8 cellular contexts compared by ENCODE assay signal in genomic region chr11:3841426-3842304, GRCh38. TPM values are rescaled to one million over a fixed set of nuclear protein-coding genes. Genes with fewer than 3 reads are reported as not detected.
A peak's percentile ranks its signal among the peaks of the same experiment; 100 is the strongest.
DNase-seq lines count a peak whose midpoint lies in the region; ATAC-seq and TF ChIP-seq lines count a peak whose summit lies in the region.

No MANE protein-coding gene starts in this region.

- H3K9me3 Mint-ChIP-seq in CD4-positive, CD25-positive, alpha-beta regulatory T cell = peaks cover 0 to 4% (median 0%) of the 10 kb centered on the region in 7 donors

- peak; percentile 81 to 83 for ATAC-seq in CD4-positive, CD25-positive, alpha-beta regulatory T cell (ENCODE audit: low read depth in 2 of 2)
- ATAC-seq in GM19043 (IDR thresholded peaks at IDR 0.05; ENCODE audit: low read depth, unreplicated experiment) (peak; percentile 48), HG03280 (IDR thresholded peaks at IDR 0.05; ENCODE audit: unreplicated experiment) (peak; percentile 51), right lobe of liver (peak; percentile 77 to 82 (median 80))

- peak overlapping the region; percentile 94 to 99 (median 98) for H3K27ac Mint-ChIP-seq in CD4-positive, CD25-positive, alpha-beta regulatory T cell

- H3K27me3 Mint-ChIP-seq in CD4-positive, CD25-positive, alpha-beta regulatory T cell = peaks cover 13% of the 10 kb centered on the region

- DNase-seq in CD4-positive, CD25-positive, alpha-beta regulatory T cell = peak; percentile 93 to 96 (median 96)
- DNase-seq in NCI-H345 treated with DMSO at 0.1 percent for 48 hours (lab: John Stamatoyannopoulos, UW; ENCODE audit: unreplicated experiment) = peak; percentile 76
- DNase-seq in activated CD4-positive, CD25-positive, alpha-beta regulatory T cell treated with anti-CD3 and anti-CD28 coated beads, Interleukin-2, amount 50 U/mL, for 16 hours (ENCODE audit: low read depth, low spot score) = peak; percentile 86
- DNase-seq in dermis blood vessel endothelial cell = peak; percentile 92
- peak; percentile 87 to 88 (median 88) for DNase-seq in right lobe of liver
- DNase-seq in stimulated activated CD8-positive, alpha-beta memory T cell treated with anti-CD3 and anti-CD28 coated beads, Interleukin-15, amount 100 ng/mL, for 1 hour (ENCODE audit: low read depth) = peak; percentile 77

- intact Hi-C loops in right lobe of liver (cut with DNase I) = no loop called here

- H3K27me3 ChIP-seq in CD4-positive, CD25-positive, alpha-beta regulatory T cell (ENCODE audit: control insufficient read depth, insufficient read depth, low read length) = no peaks in the 10 kb centered on the region
- H3K27me3 ChIP-seq in right lobe of liver = no peaks in the 10 kb centered on the region

- peak; percentile 64 to 89 (median 84) for TF ChIP-seq CTCF in right lobe of liver (IDR thresholded peaks at IDR 0.05)

- H3K4me3 Mint-ChIP-seq in CD4-positive, CD25-positive, alpha-beta regulatory T cell = peak overlapping the region; percentile 91 to 98 (median 95)

- H3K4me1 ChIP-seq in CD4-positive, CD25-positive, alpha-beta regulatory T cell (ENCODE audit: control insufficient read depth, insufficient read depth, low read length, poor library complexity, severe bottlenecking) = peaks cover 40% of the 10 kb centered on the region
- peaks cover 0 to 5% (median 2%) of the 10 kb centered on the region in 4 donors for H3K4me1 ChIP-seq in right lobe of liver

- H3K36me3 Mint-ChIP-seq in CD4-positive, CD25-positive, alpha-beta regulatory T cell = peaks cover 14% of the 10 kb centered on the region

- 35% methylated on average over 19 of the region's 41 CpGs for WGBS in right lobe of liver (ENCODE audit: insufficient coverage, low coverage, low lambda C conversion rate, missing lambda C conversion rate)

- peak overlapping the region; percentile 100 for H3K27ac ChIP-seq in CD4-positive, CD25-positive, alpha-beta regulatory T cell (ENCODE audit: insufficient read depth, low read length, poor library complexity, severe bottlenecking)
- peak overlapping the region; percentile 84 to 91 (median 86) for H3K27ac ChIP-seq in right lobe of liver

- peak; percentile 53 for TF ChIP-seq POLR2A in right lobe of liver (IDR thresholded peaks at IDR 0.05)

- no peaks in the 10 kb centered on the region for H3K9me3 ChIP-seq in CD4-positive, CD25-positive, alpha-beta regulatory T cell (ENCODE audit: control insufficient read depth in 2 of 2, low read length in 2 of 2)
- H3K9me3 ChIP-seq in right lobe of liver = no peaks in the 10 kb centered on the region

- peak overlapping the region; percentile 72 for H3K4me3 ChIP-seq in CD4-positive, CD25-positive, alpha-beta regulatory T cell (ENCODE audit: low read depth, low read length)
- H3K4me3 ChIP-seq in right lobe of liver = peak overlapping the region; percentile 80 to 96 (median 94)

- peaks cover 4% of the 10 kb centered on the region for H3K36me3 ChIP-seq in CD4-positive, CD25-positive, alpha-beta regulatory T cell (ENCODE audit: control insufficient read depth, insufficient read depth, low read length)
- H3K36me3 ChIP-seq in right lobe of liver = no peaks in the 10 kb centered on the region

- peaks cover 15 to 49% (median 27%) of the 10 kb centered on the region in 4 donors for H3K4me1 Mint-ChIP-seq in CD4-positive, CD25-positive, alpha-beta regulatory T cell

RNA-seq across cellular contexts. Expression of gene RHOG, which starts 0.9 kb away (rescaled TPM):
- 173 TPM for total RNA-seq in CD4-positive, CD25-positive, alpha-beta regulatory T cell
- polyA plus RNA-seq in CD4-positive, CD25-positive, alpha-beta regulatory T cell = 100 to 1,000 TPM; 222 to 276 (median 240) TPM
- total RNA-seq in dermis blood vessel endothelial cell = 19.2 and 25.5 TPM in 2 replicates
- total RNA-seq in right lobe of liver = 10 to 100 TPM; 13.9 to 31.5 (median 22.0) TPM

RNA-seq across cellular contexts. Expression of gene STIM1, which starts 13.8 kb away (rescaled TPM):
- 134 TPM for total RNA-seq in CD4-positive, CD25-positive, alpha-beta regulatory T cell
- polyA plus RNA-seq in CD4-positive, CD25-positive, alpha-beta regulatory T cell = 10 to 100 TPM; 25.7 to 30.6 (median 29.7) TPM
- total RNA-seq in dermis blood vessel endothelial cell = 31.5 and 39.3 TPM in 2 replicates
- total RNA-seq in right lobe of liver = 10 to 100 TPM; 36.4 to 48.0 (median 40.5) TPM

RNA-seq across cellular contexts. Expression of gene PGAP2, which starts 33.3 kb away (rescaled TPM):
- 11.6 TPM for total RNA-seq in CD4-positive, CD25-positive, alpha-beta regulatory T cell
- 10 to 100 TPM; 11.4 to 16.7 (median 14.0) TPM for polyA plus RNA-seq in CD4-positive, CD25-positive, alpha-beta regulatory T cell
- total RNA-seq in dermis blood vessel endothelial cell (7.3 and 10.2 TPM in 2 replicates), right lobe of liver (10 to 100 TPM; 14.8 to 26.8 (median 17.9) TPM)

RNA-seq across cellular contexts. Expression of gene NUP98, which starts 44.3 kb away (rescaled TPM):
- total RNA-seq in CD4-positive, CD25-positive, alpha-beta regulatory T cell = 131 TPM
- 10 to 100 TPM; 28.0 to 48.7 (median 44.6) TPM for polyA plus RNA-seq in CD4-positive, CD25-positive, alpha-beta regulatory T cell
- 110 and 151 TPM in 2 replicates for total RNA-seq in dermis blood vessel endothelial cell
- 10 to 100 TPM; 29.7 to 69.0 (median 34.3) TPM for total RNA-seq in right lobe of liver

Comparison
In these comparisons a context has a peak if more than half of its experiments do, and no peak if none do; other contexts are left out.
1. Peak in every context shown above with its lines: DNase-seq, ATAC-seq, H3K4me3 ChIP-seq and H3K27ac ChIP-seq.